In genomic region chr10:60800918-60801317, GRCh38 we compare ENCODE assay signal across 22 cellular contexts. TPM values are rescaled to one million over a fixed set of nuclear protein-coding genes. Genes with fewer than 3 reads are reported as not detected.
A peak's percentile ranks its signal among the peaks of the same experiment; 100 is the strongest.
DNase-seq lines count a peak whose midpoint lies in the region; ATAC-seq, FAIRE-seq and TF ChIP-seq lines count a peak whose summit lies in the region.
"Had no signal": no experiment of that assay in that cellular context is flagged by ENCODE, and none has a peak within 500 bp of the region (broad histone marks: within the 10 kb centered on the region; RNA-seq: fewer than 3 reads in every experiment).

No MANE protein-coding gene starts in this region.

- no peak overlapping the region for H3K4me3 Mint-ChIP-seq in nephron
- no peak overlapping the region for H3K4me3 Mint-ChIP-seq in MCF 10A (ENCODE audit: unreplicated experiment)
- H3K4me3 Mint-ChIP-seq: CD4-positive, CD25-positive, alpha-beta regulatory T cell; IgD-negative memory B cell had no signal

- TF ChIP-seq EP300 in HepG2 (IDR thresholded peaks at IDR 0.05; ENCODE audit: low read depth in 2 of 2, low read length in 2 of 2): no peak
- no peak for TF ChIP-seq EP300 in HepG2 (CRISPR knock-in tag; IDR thresholded peaks at IDR 0.05; ENCODE audit: borderline replicate concordance)

- peak overlapping the region; percentile 26 to 94 (median 84) for H3K27ac Mint-ChIP-seq in nephron
- H3K27ac Mint-ChIP-seq in MCF 10A (ENCODE audit: low read depth, unreplicated experiment): no peak overlapping the region
- H3K27ac Mint-ChIP-seq: CD4-positive, CD25-positive, alpha-beta regulatory T cell; IgD-negative memory B cell had no signal

- H3K36me3 Mint-ChIP-seq in nephron (ENCODE audit: low read depth) (peaks cover 5% of the 10 kb centered on the region), MCF 10A (ENCODE audit: insufficient read depth, unreplicated experiment) (no peaks in the 10 kb centered on the region)
- H3K36me3 Mint-ChIP-seq: CD4-positive, CD25-positive, alpha-beta regulatory T cell had no signal

- peaks cover 33% of the 10 kb centered on the region for H3K4me1 Mint-ChIP-seq in nephron
- H3K4me1 Mint-ChIP-seq in MCF 10A (ENCODE audit: insufficient read depth, unreplicated experiment): peaks cover 6% of the 10 kb centered on the region

- no TSS peak for BruUV-seq in HepG2 (replicated peaks; lab: Mats Ljungman, UMichigan)
- no TSS peak for BruUV-seq in MCF 10A (replicated peaks; lab: Mats Ljungman, UMichigan)

- intact Hi-C loops in HepG2 (cut with micrococcal nuclease; ENCODE audit: unreplicated experiment) (no loop called here), right lobe of liver (cut with DNase I) (no loop called here), MCF 10A (cut with micrococcal nuclease) (no loop called here)

- no peak overlapping the region for H3K9ac ChIP-seq in HepG2 (ENCODE audit: insufficient read depth, low read depth, low read length)
- H3K9ac ChIP-seq: BLaER1, KMS-11 had no signal

- TF ChIP-seq POLR2A in HepG2 (IDR thresholded peaks at IDR 0.05; ENCODE audit: insufficient read depth in 1 of 2, low read depth in 2 of 2, low read length in 2 of 2) (no peak), right lobe of liver (IDR thresholded peaks at IDR 0.05) (no peak)

- H3K36me3 ChIP-seq in HepG2 (replicated peaks in 1 of 2; ENCODE audit: control insufficient read depth in 1 of 2, insufficient read depth in 2 of 2, low read length in 2 of 2) (no peaks in the 10 kb centered on the region), right lobe of liver (no peaks in the 10 kb centered on the region)
- H3K36me3 ChIP-seq: Peyer's patch had no signal

- no peak for TF ChIP-seq RAD21 in HepG2 (CRISPR knock-in tag; IDR thresholded peaks at IDR 0.05)

- no peak overlapping the region for H3K4me2 ChIP-seq in HepG2 (ENCODE audit: low read depth, low read length)
- H3K4me2 ChIP-seq: BLaER1, KMS-11 had no signal

- no peak for TF ChIP-seq CTCF in HepG2 (CRISPR knock-in tag; IDR thresholded peaks at IDR 0.05)
- no peak for TF ChIP-seq CTCF in right lobe of liver (IDR thresholded peaks at IDR 0.05)
- no peak for TF ChIP-seq CTCF in VCaP (conservative IDR thresholded peaks at IDR 0.05)
- no peak for TF ChIP-seq CTCF in nephron (IDR thresholded peaks at IDR 0.05; ENCODE audit: unreplicated experiment in 3 of 3)
- no peak for TF ChIP-seq CTCF in MCF 10A (IDR thresholded peaks at IDR 0.05; ENCODE audit: unreplicated experiment)

- POLR2A ChIA-PET in HepG2 (lab: Yijun Ruan, JAX): no interaction called here
- POLR2A ChIA-PET in MCF 10A (lab: Yijun Ruan, JAX): interaction anchor here (0.8 to 1.4 kb wide), 3 partner anchors 9 to 94 kb away, joined by 3 to 4 read pairs (median 4); partner anchors contain the start of gene CDK1

- no peak overlapping the region for H3K4me3 ChIP-seq in HepG2 (replicated peaks in 1 of 3; ENCODE audit: insufficient read depth in 1 of 3, low read depth in 2 of 3, low read length in 3 of 3)
- H3K4me3 ChIP-seq in right lobe of liver: no peak overlapping the region
- H3K4me3 ChIP-seq: BLaER1, Peyer's patch had no signal

- H3K9me3 Mint-ChIP-seq in nephron: no peaks in the 10 kb centered on the region
- no peaks in the 10 kb centered on the region for H3K9me3 Mint-ChIP-seq in MCF 10A (ENCODE audit: unreplicated experiment)
- H3K9me3 Mint-ChIP-seq: IgD-negative memory B cell had no signal

- H3K9me3 ChIP-seq in HepG2 (ENCODE audit: low read length) (no peaks in the 10 kb centered on the region), right lobe of liver (no peaks in the 10 kb centered on the region)
- H3K9me3 ChIP-seq: BLaER1, Peyer's patch had no signal

- H3K27me3 Mint-ChIP-seq in nephron (ENCODE audit: low read depth): no peaks in the 10 kb centered on the region
- no peaks in the 10 kb centered on the region for H3K27me3 Mint-ChIP-seq in MCF 10A (ENCODE audit: insufficient read depth, unreplicated experiment)
- H3K27me3 Mint-ChIP-seq: CD4-positive, CD25-positive, alpha-beta regulatory T cell; IgD-negative memory B cell had no signal

- no peak for FAIRE-seq in HepG2 (lab: Jason Lieb, UNC)
- FAIRE-seq: A204.1, GM19239 had no signal

- ATAC-seq in HepG2 (peak; percentile 53), right lobe of liver (no peak)

- H3K27me3 ChIP-seq in HepG2 (ENCODE audit: control insufficient read depth in 1 of 2, insufficient read depth in 2 of 2, low read length in 2 of 2) (no peaks in the 10 kb centered on the region), right lobe of liver (no peaks in the 10 kb centered on the region)
- H3K27me3 ChIP-seq: BLaER1, Peyer's patch had no signal

- H3K4me1 ChIP-seq in HepG2 (ENCODE audit: insufficient read depth, low read length) (peaks cover 39% of the 10 kb centered on the region), right lobe of liver (no peaks in the 10 kb centered on the region)
- H3K4me1 ChIP-seq: BLaER1, Peyer's patch had no signal

- H3K79me2 ChIP-seq in HepG2 (ENCODE audit: insufficient read depth, low read length): no peaks in the 10 kb centered on the region

- H3K27ac ChIP-seq in HepG2 (ENCODE audit: extremely low read length, insufficient read depth, low read length): peak overlapping the region; percentile 5
- H3K27ac ChIP-seq in right lobe of liver: no peak overlapping the region
- H3K27ac ChIP-seq in VCaP: peak overlapping the region; percentile 55
- H3K27ac ChIP-seq: BLaER1, KMS-11, Peyer's patch had no signal

- no peaks in the 10 kb centered on the region for H4K20me1 ChIP-seq in HepG2 (ENCODE audit: insufficient read depth, low read length)
- H4K20me1 ChIP-seq: BLaER1 had no signal

- CTCF ChIA-PET in HepG2 (lab: Yijun Ruan, JAX; ENCODE audit: low intra/inter-chr PET ratio, low total read pairs) (no interaction called here), MCF 10A (lab: Yijun Ruan, JAX) (no interaction called here)

- in situ Hi-C loops in HepG2 (cut with HindIII; ENCODE audit: extremely low pct_ligation_motif_present, low pct_unique_long_range_greater_than_20kb): loop anchor here (25.0 kb wide), 1 partner anchor 811 kb away; no protein-coding TSS in a partner anchor

- no peak overlapping the region for H2AFZ ChIP-seq in HepG2 (ENCODE audit: low read length)

- DNase-seq in HepG2 (ENCODE audit: low spot score): no peak
- DNase-seq in right lobe of liver: no peak
- DNase-seq in activated CD8-positive, alpha-beta memory T cell treated with anti-CD3 and anti-CD28 coated beads, Interleukin-2, amount 50 U/mL, for 4 hours: no peak
- DNase-seq in MCF 10A (ENCODE audit: unreplicated experiment): no peak
- DNase-seq in activated CD4-positive, alpha-beta T cell treated with anti-CD3 and anti-CD28 coated beads for 4 hours: no peak
- DNase-seq: CD4-positive, CD25-positive, alpha-beta regulatory T cell; DND-41; H7; NCI-H1436; NCI-H187; NCI-H2081 treated with DMSO at 0.1 percent for 48 hours; NCI-H446 treated with DMSO at 0.1 percent for 48 hours; NCI-H82; Peyer's patch; SHP77 treated with DMSO at 0.1 percent for 48 hours had no signal

TF ChIP-seq in HepG2, 621 proteins besides CTCF, POLR2A, EP300 and RAD21:
- TF ChIP-seq CEBPG (CRISPR knock-in tag; IDR thresholded peaks at IDR 0.05) (0 out of 2 replicates have a peak, but pooled peaks have one; percentile 17), ISL2 (CRISPR knock-in tag; IDR thresholded peaks at IDR 0.05) (no peak)

RNA-seq across cellular contexts. Expression of gene CDK1, which starts 22.6 kb away (rescaled TPM):
- 132 and 221 TPM in 2 replicates for total RNA-seq in HepG2 (2016; rRNA removed; fragmentation: Illumina TruSeq; extraction: Trizol)
- total RNA-seq in HepG2 (2016; cell fraction: cytosol; rRNA removed; fragmentation: Illumina TruSeq; extraction: Trizol; ENCODE audit: low read depth): 25.7 and 32.5 TPM in 2 replicates
- total RNA-seq in HepG2 (2016; cell fraction: insoluble cytoplasmic fraction; rRNA removed; fragmentation: Illumina TruSeq; extraction: Trizol): 132 and 217 TPM in 2 replicates
- 45.2 and 55.5 TPM in 2 replicates for total RNA-seq in HepG2 (2016; cell fraction: membrane; rRNA removed; fragmentation: Illumina TruSeq; extraction: Trizol)
- total RNA-seq in HepG2 (2016; cell fraction: nucleus; rRNA removed; fragmentation: Illumina TruSeq; extraction: Trizol): 113 and 116 TPM in 2 replicates
- 23.1 and 42.6 TPM in 2 replicates for polyA plus RNA-seq in HepG2 (2011; rRNA removed)
- 12.9 and 15.9 TPM in 2 replicates for polyA plus RNA-seq in HepG2 (2011; cell fraction: cytosol; rRNA removed)
- polyA plus RNA-seq in HepG2 (2011; cell fraction: nucleus; rRNA removed): 23.4 and 24.8 TPM in 2 replicates
- 20.0 and 41.3 TPM in 2 replicates for polyA plus RNA-seq in HepG2 (2012)
- 7.5 and 9.0 TPM in 2 replicates for polyA plus RNA-seq in HepG2 (2016; cell fraction: cytosol; fragmentation: Illumina TruSeq; extraction: Trizol; ENCODE audit: low read depth)
- polyA plus RNA-seq in HepG2 (2016; cell fraction: insoluble cytoplasmic fraction; fragmentation: Illumina TruSeq; extraction: Trizol; ENCODE audit: low read depth): 154 and 181 TPM in 2 replicates
- 17.0 and 17.2 TPM in 2 replicates for polyA plus RNA-seq in HepG2 (2016; cell fraction: membrane; fragmentation: Illumina TruSeq; extraction: Trizol; ENCODE audit: low read depth)
- 177 and 183 TPM in 2 replicates for polyA plus RNA-seq in HepG2 (2016; cell fraction: nucleus; fragmentation: Illumina TruSeq; extraction: Trizol; ENCODE audit: insufficient read depth, low read depth)
- 6.0 and 23.9 TPM in 2 replicates for polyA minus RNA-seq in HepG2 (2011; rRNA and poly(A)+ RNA removed; ENCODE audit: low replicate concordance)
- 9.6 and 14.5 TPM in 2 replicates for polyA minus RNA-seq in HepG2 (2011; cell fraction: cytosol; rRNA and poly(A)+ RNA removed)
- polyA minus RNA-seq in HepG2 (2011; cell fraction: nucleus; rRNA and poly(A)+ RNA removed): 33.8 and 62.3 TPM in 2 replicates
- total RNA-seq in right lobe of liver: 1 to 10 TPM in 5 of 6 experiments, not detected in 1; 1.2 to 3.6 (median 3.0) TPM
- total RNA-seq in MCF 10A (2022): 37.4 and 48.8 TPM in 2 replicates

Comparison
In these comparisons a context has a peak if more than half of its experiments do, and no peak if none do; other contexts are left out.
1. H3K27ac ChIP-seq: peak in HepG2 (single experiment) and VCaP (single experiment); none in right lobe of liver (0 of 3).